ENCODE assay signal across 8 cellular contexts in genomic region chr14:86055512-86055911, GRCh38.
A peak's percentile ranks its signal among the peaks of the same experiment; 100 is the strongest.
DNase-seq lines count a peak whose midpoint lies in the region; ATAC-seq and TF ChIP-seq lines count a peak whose summit lies in the region.

No MANE protein-coding gene starts in this region.

- DNase-seq in DMS153 (lab: John Stamatoyannopoulos, UW) = peak; percentile 34
- peak; percentile 18 for DNase-seq in SW480 (ENCODE audit: low spot score)
- DNase-seq in immature natural killer cell = peak in 2 of 3 donors; percentile 6 to 8

- no peak overlapping the region for H3K27ac Mint-ChIP-seq in immature natural killer cell

- H3K36me3 ChIP-seq in Loucy (ENCODE audit: insufficient read depth, low read length) = no peaks in the 10 kb centered on the region

- no peak overlapping the region for H2AFZ ChIP-seq in Loucy (ENCODE audit: low read length)

- no peak overlapping the region for H3K9ac ChIP-seq in Loucy (ENCODE audit: low read depth, low read length, poor library complexity, severe bottlenecking)

- H3K4me3 ChIP-seq in Loucy (ENCODE audit: low read length, poor library complexity, severe bottlenecking) = no peak overlapping the region

- no peaks in the 10 kb centered on the region for H3K36me3 Mint-ChIP-seq in immature natural killer cell

- peaks cover 0 to 1% (median 0%) of the 10 kb centered on the region in 3 donors for H3K27me3 Mint-ChIP-seq in immature natural killer cell (ENCODE audit: low read depth in 3 of 3)

- H3K9me2 ChIP-seq in Loucy (replicated peaks; ENCODE audit: low read depth, low read length) = no peaks in the 10 kb centered on the region

- no peaks in the 10 kb centered on the region for H3K79me2 ChIP-seq in Loucy (ENCODE audit: insufficient read depth, low read length)

- no peaks in the 10 kb centered on the region for H3K9me3 ChIP-seq in Loucy (ENCODE audit: insufficient read depth, low read depth, low read length)

- peak; percentile 57 for TF ChIP-seq CTCF in Loucy (conservative IDR thresholded peaks at IDR 0.05; ENCODE audit: low read length)

- H3K27me3 ChIP-seq in Loucy (ENCODE audit: insufficient read depth, low read length, poor library complexity, severe bottlenecking) = no peaks in the 10 kb centered on the region

- H3K9me3 Mint-ChIP-seq in immature natural killer cell = no peaks in the 10 kb centered on the region

- no peak overlapping the region for H3K4me3 Mint-ChIP-seq in immature natural killer cell

- H3K4me1 Mint-ChIP-seq in immature natural killer cell = peaks cover 8 to 19% of the 10 kb centered on the region in 2 donors

- no peaks in the 10 kb centered on the region for H3F3A ChIP-seq in Loucy (ENCODE audit: low read depth)

- H3K4me1 ChIP-seq in Loucy (ENCODE audit: insufficient read depth, low read length, poor library complexity, severe bottlenecking) = peaks cover 13% of the 10 kb centered on the region

- H3K4me2 ChIP-seq in Loucy (ENCODE audit: low read depth, low read length, poor library complexity, severe bottlenecking) = no peak overlapping the region

- H4K20me1 ChIP-seq in Loucy (ENCODE audit: insufficient read depth, low read length, poor library complexity, severe bottlenecking) = no peaks in the 10 kb centered on the region

- ATAC-seq in HG02588 (IDR thresholded peaks at IDR 0.05; ENCODE audit: unreplicated experiment) (no peak), HG02759 (IDR thresholded peaks at IDR 0.05; ENCODE audit: unreplicated experiment) (no peak), HG03354 (IDR thresholded peaks at IDR 0.05; ENCODE audit: poor library complexity, severe bottlenecking, unreplicated experiment) (no peak), HG02610 (IDR thresholded peaks at IDR 0.05; ENCODE audit: unreplicated experiment) (no peak)
